Comparison of ENCODE assay signal across 27 cellular contexts in the genomic region with DNA sequence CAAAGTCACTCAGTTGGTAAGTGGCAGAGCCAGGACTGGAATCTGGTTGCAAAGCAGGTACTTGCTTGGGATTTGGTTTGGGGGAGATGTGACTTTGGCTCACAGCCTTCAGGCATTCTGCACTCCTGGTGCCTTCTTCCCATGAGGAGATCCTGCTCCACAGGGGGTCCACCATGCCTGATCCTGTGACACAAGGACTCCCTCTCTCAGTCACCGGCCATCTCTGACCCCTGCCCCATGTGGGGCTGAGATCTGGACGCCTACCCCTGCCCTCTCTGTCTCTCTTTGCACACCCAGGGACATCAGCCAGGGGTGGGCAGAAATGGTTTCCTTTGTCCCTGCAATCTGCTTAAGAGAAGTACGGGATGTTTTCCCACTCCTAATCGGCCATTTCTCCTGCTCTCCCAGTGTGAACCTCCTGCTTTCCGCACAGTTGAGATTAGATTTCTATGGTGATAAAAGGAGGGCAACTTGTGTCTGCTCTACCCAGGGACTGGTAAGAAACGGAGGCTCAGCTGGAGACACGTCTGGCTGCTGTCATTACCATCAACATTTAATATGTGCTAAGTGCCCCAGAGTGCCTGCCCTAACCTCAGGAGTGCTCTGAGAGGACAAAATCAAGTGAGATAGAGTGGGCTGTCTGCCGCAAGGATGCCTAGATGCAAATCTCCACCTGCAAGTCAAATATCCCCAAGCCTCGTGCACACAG. TPM values are rescaled to one million over a fixed set of nuclear protein-coding genes. Genes with fewer than 3 reads are reported as not detected.
DNase-seq lines count a peak whose midpoint lies in the region; ATAC-seq, FAIRE-seq and TF ChIP-seq lines count a peak whose summit lies in the region.
"Had no signal": no experiment of that assay in that cellular context is flagged by ENCODE, and none has a peak within 500 bp of the region (broad histone marks: within the 10 kb centered on the region; RNA-seq: fewer than 3 reads in every experiment).

No MANE protein-coding gene starts in this region.

- H3K9me3 ChIP-seq in H1 (ENCODE audit: insufficient read depth in 2 of 2, low read depth in 1 of 2, low read length in 1 of 2) = no peaks in the 10 kb centered on the region
- H3K9me3 ChIP-seq: A549, tibial artery had no signal

- H3K79me2 ChIP-seq in H1 (ENCODE audit: control insufficient read depth in 1 of 2, insufficient read depth in 2 of 2, low read length in 2 of 2) = no peaks in the 10 kb centered on the region

- H4K5ac ChIP-seq in H1 (ENCODE audit: insufficient read length, low read depth, low read length) = no peak overlapping the region

- H3K4me2 ChIP-seq in H1 (ENCODE audit: insufficient read depth in 1 of 2, low read depth in 2 of 2, low read length in 2 of 2) = no peak overlapping the region
- H3K4me2 ChIP-seq: A549 had no signal

- TF ChIP-seq RAD21 in H1 (IDR thresholded peaks at IDR 0.05 in 1 of 2, conservative IDR thresholded peaks at IDR 0.05 in 1 of 2; ENCODE audit: low read depth in 2 of 2, low read length in 2 of 2) = no peak

- no peak overlapping the region for H3K27ac ChIP-seq in H1 (ENCODE audit: low read depth, low read length)
- H3K27ac ChIP-seq: A549, tibial artery had no signal

- POLR2A ChIA-PET in H1 (lab: Charles Lee; ENCODE audit: partially characterized antibody) = no interaction called here

- H2BK5ac ChIP-seq in H1 (ENCODE audit: low read depth, low read length) = no peak overlapping the region

- H3K79me1 ChIP-seq in H1 (ENCODE audit: low read depth, low read length) = no peaks in the 10 kb centered on the region

- H3K4me1 Mint-ChIP-seq in T-helper 2 cell treated with Interferon-gamma antibody and Interleukin-4, amounts not matched to agents 5 μg/mL and 100 μg/mL, for 36 hours (ENCODE audit: low read depth) = no peaks in the 10 kb centered on the region
- H3K4me1 Mint-ChIP-seq in stimulated activated memory B cell treated with anti-CD40 and anti-IgM and Interleukin-4, amounts not matched to agents 10 μg/mL and 1 μg/mL and 100 μg/mL, for 72 hours = peaks cover 13% of the 10 kb centered on the region
- H3K4me1 Mint-ChIP-seq: naive thymus-derived CD8-positive, alpha-beta T cell had no signal

- in situ Hi-C loops in KBM-7 (cut with MboI; ENCODE audit: low pct_unique_long_range_greater_than_20kb, low sequenced_read_pairs) = no loop called here

- H3K27me3 Mint-ChIP-seq in T-helper 2 cell treated with Interferon-gamma antibody and Interleukin-4, amounts not matched to agents 5 μg/mL and 100 μg/mL, for 36 hours (ENCODE audit: low read depth) = peaks cover 23% of the 10 kb centered on the region
- peaks cover 10% of the 10 kb centered on the region for H3K27me3 Mint-ChIP-seq in stimulated activated memory B cell treated with anti-CD40 and anti-IgM and Interleukin-4, amounts not matched to agents 10 μg/mL and 1 μg/mL and 100 μg/mL, for 72 hours

- no peak for FAIRE-seq in H1 (lab: Jason Lieb, UNC)
- FAIRE-seq: A549, astrocyte, D721Med, endothelial cell of umbilical vein, keratinocyte had no signal

- H3K18ac ChIP-seq in H1 (ENCODE audit: extremely low read depth, low read length) = no peak overlapping the region

- H2AK5ac ChIP-seq in H1 (ENCODE audit: low read depth, low read length) = no peak overlapping the region

- H3K9me3 Mint-ChIP-seq in T-helper 2 cell treated with Interferon-gamma antibody and Interleukin-4, amounts not matched to agents 5 μg/mL and 100 μg/mL, for 36 hours = no peaks in the 10 kb centered on the region
- peaks cover 6% of the 10 kb centered on the region for H3K9me3 Mint-ChIP-seq in stimulated activated memory B cell treated with anti-CD40 and anti-IgM and Interleukin-4, amounts not matched to agents 10 μg/mL and 1 μg/mL and 100 μg/mL, for 72 hours
- H3K9me3 Mint-ChIP-seq: HFFc6 had no signal

- no peak for TF ChIP-seq POLR2A in H1 (IDR thresholded peaks at IDR 0.05; ENCODE audit: control extremely low read depth in 1 of 2, low read depth in 2 of 2, low read length in 2 of 2)

- no peaks in the 10 kb centered on the region; a peak in 1 of 7 replicates for H3K27me3 ChIP-seq in H1 (replicated peaks in 1 of 4; ENCODE audit: control insufficient read depth in 3 of 4, extremely low read depth in 1 of 4, insufficient read depth in 3 of 4, low read length in 3 of 4)

- no peak for TF ChIP-seq EP300 in H1 (IDR thresholded peaks at IDR 0.05; ENCODE audit: borderline replicate concordance in 1 of 2, low read depth in 2 of 2, low read length in 2 of 2)

- no peak for DNase-seq in T-helper 2 cell treated with Interferon-gamma antibody and Interleukin-4, amounts not matched to agents 5 μg/mL and 100 μg/mL, for 36 hours (ENCODE audit: low spot score)
- DNase-seq in T-helper 2 cell (no peak), NCI-H2107 (lab: John Stamatoyannopoulos, UW) (peak; percentile 49), H1 (ENCODE audit: low read depth in 1 of 2, low spot score in 2 of 2) (peak in 1 of 2 experiments; percentile 45), KBM-7 (no peak)
- DNase-seq in activated CD4-positive, CD25-positive, alpha-beta regulatory T cell treated with anti-CD3 and anti-CD28 coated beads, Interleukin-2, amount 50 U/mL, for 72 hours = no peak
- DNase-seq: activated naive CD4-positive, alpha-beta T cell treated with Interleukin-2 at 50 U/mL for 16 hours; C1 segment of cervical spinal cord; GDM1; HFFc6; hippocampal formation; NCI-H1694; NCI-H82; T1000; tibial artery had no signal

- no peak overlapping the region for H3K4ac ChIP-seq in H1 (replicated peaks; ENCODE audit: insufficient read length, low read depth, low read length)

- no peak overlapping the region for H2BK120ac ChIP-seq in H1 (replicated peaks; ENCODE audit: low read depth, low read length)

- H3K36me3 ChIP-seq in H1 (ENCODE audit: control insufficient read depth in 2 of 4, insufficient read depth in 4 of 4, low read length in 3 of 4) = no peaks in the 10 kb centered on the region
- H3K36me3 ChIP-seq: tibial artery had no signal

- H2AFZ ChIP-seq in H1 (ENCODE audit: low read length) = 0 out of 2 replicates have a peak overlapping the region, but pooled peaks have one; percentile 16

- peaks cover 1% of the 10 kb centered on the region for H3K36me3 Mint-ChIP-seq in T-helper 2 cell treated with Interferon-gamma antibody and Interleukin-4, amounts not matched to agents 5 μg/mL and 100 μg/mL, for 36 hours (ENCODE audit: low read depth)
- peaks cover 4% of the 10 kb centered on the region for H3K36me3 Mint-ChIP-seq in stimulated activated memory B cell treated with anti-CD40 and anti-IgM and Interleukin-4, amounts not matched to agents 10 μg/mL and 1 μg/mL and 100 μg/mL, for 72 hours

- no peak overlapping the region for H3K9ac ChIP-seq in H1 (replicated peaks in 1 of 4; ENCODE audit: extremely low read depth in 1 of 4, low read depth in 3 of 4, low read length in 3 of 4)

- no peaks in the 10 kb centered on the region; the same call in 1 of the 2 replicates for H3K23me2 ChIP-seq in H1 (ENCODE audit: low read depth, low read length)

- H3K14ac ChIP-seq in H1 (ENCODE audit: insufficient read length) = no peak overlapping the region

- no peak overlapping the region; the same call in 1 of the 2 replicates for H4K8ac ChIP-seq in H1 (ENCODE audit: extremely low read depth, insufficient read depth, low read length)

- H2BK20ac ChIP-seq in H1 (ENCODE audit: low read length) = no peak overlapping the region

- H4K20me1 ChIP-seq in H1 (replicated peaks in 1 of 2; ENCODE audit: control insufficient read depth in 1 of 2, insufficient read depth in 2 of 2, low read length in 2 of 2) = no peaks in the 10 kb centered on the region

- H2BK15ac ChIP-seq in H1 (ENCODE audit: low read length) = no peak overlapping the region

- no peak overlapping the region for H3K4me3 ChIP-seq in H1 (ENCODE audit: extremely low read depth in 1 of 4, insufficient read depth in 2 of 4, low read depth in 3 of 4, low read length in 4 of 4)
- H3K4me3 ChIP-seq: A549, tibial artery had no signal

- WGBS in H1 (ENCODE audit: extremely low coverage in 1 of 2, insufficient coverage in 1 of 2, insufficient read length in 1 of 2, insufficient replicate concordance in 2 of 2, low coverage in 1 of 2, low lambda C conversion rate in 2 of 2, missing lambda C conversion rate in 1 of 2), 2 experiments = 88% methylated on average over 9 of the region's 9 CpGs; no CpG with 5 or more reads in 1 of the 2 experiments

- peak; percentile 21 for ATAC-seq in stimulated activated memory B cell treated with anti-CD40 and anti-IgM and Interleukin-4, amounts not matched to agents 10 μg/mL and 1 μg/mL and 100 μg/mL, for 72 hours
- no peak for ATAC-seq in GM18502 (IDR thresholded peaks at IDR 0.05; ENCODE audit: poor library complexity, unreplicated experiment)
- ATAC-seq: A549; activated CD4-positive, CD25-positive, alpha-beta regulatory T cell treated with anti-CD3 and anti-CD28 coated beads, Interleukin-2, amount 50 U/mL, for 24 hours; naive thymus-derived CD8-positive, alpha-beta T cell; Panc1 had no signal

- no peak overlapping the region for H3K23ac ChIP-seq in H1 (ENCODE audit: insufficient read length)

- peaks cover 0 to 10% (median under 1%) of the 10 kb centered on the region in 4 experiments; a peak in 3 of 7 replicates for H3K4me1 ChIP-seq in H1 (replicated peaks in 1 of 4; ENCODE audit: control insufficient read depth in 3 of 4, insufficient read depth in 4 of 4, low read length in 3 of 4)
- H3K4me1 ChIP-seq: A549, tibial artery had no signal

- no peak for TF ChIP-seq CTCF in H1 (IDR thresholded peaks at IDR 0.05; ENCODE audit: control extremely low read depth in 1 of 3, insufficient read depth in 1 of 3, low read depth in 1 of 3, low read length in 3 of 3)

- H3K4me3 Mint-ChIP-seq in T-helper 2 cell treated with Interferon-gamma antibody and Interleukin-4, amounts not matched to agents 5 μg/mL and 100 μg/mL, for 36 hours = no peak overlapping the region
- H3K4me3 Mint-ChIP-seq in stimulated activated memory B cell treated with anti-CD40 and anti-IgM and Interleukin-4, amounts not matched to agents 10 μg/mL and 1 μg/mL and 100 μg/mL, for 72 hours = no peak overlapping the region
- H3K4me3 Mint-ChIP-seq: HFFc6; naive thymus-derived CD8-positive, alpha-beta T cell had no signal

- no peak overlapping the region for H3K56ac ChIP-seq in H1 (replicated peaks; ENCODE audit: insufficient read length, low read depth, low read length)

- no peak overlapping the region for H4K91ac ChIP-seq in H1 (replicated peaks; ENCODE audit: insufficient read length, low read length)

- H2BK12ac ChIP-seq in H1 (ENCODE audit: low read depth, low read length) = no peak overlapping the region

- H3K27ac Mint-ChIP-seq in T-helper 2 cell treated with Interferon-gamma antibody and Interleukin-4, amounts not matched to agents 5 μg/mL and 100 μg/mL, for 36 hours = peak overlapping the region; percentile 17
- no peak overlapping the region for H3K27ac Mint-ChIP-seq in stimulated activated memory B cell treated with anti-CD40 and anti-IgM and Interleukin-4, amounts not matched to agents 10 μg/mL and 1 μg/mL and 100 μg/mL, for 72 hours
- H3K27ac Mint-ChIP-seq: HFFc6 had no signal

- CTCF ChIA-PET in H1 (lab: Charles Lee; ENCODE audit: partially characterized antibody) = interaction anchor here (1.2 kb wide), 1 partner anchor 17 kb away, joined by 3 read pairs; no protein-coding TSS in a partner anchor

RNA-seq across cellular contexts. Expression of a gene that starts 11.1 kb away (rescaled TPM):
- 44.6 and 50.0 TPM in 2 replicates for total RNA-seq in H1 (2021; fragmentation: NEBNext Ultra II Directional; extraction: Animal tissue kit (Norgen Biotek cat#: 25700))
- polyA plus RNA-seq in H1 (2011; rRNA removed) = 117 and 151 TPM in 2 replicates
- polyA plus RNA-seq in H1 (2011; cell fraction: cytosol; rRNA removed) = 117 TPM
- 137 TPM for polyA plus RNA-seq in H1 (2011; cell fraction: nucleus; rRNA removed)
- 45.7 to 68.5 TPM (median 67.3 TPM) in 4 replicates for polyA plus RNA-seq in H1 (2012, experiment 1 of 2)
- 67.1 TPM for polyA plus RNA-seq in H1 (2012, experiment 2 of 2)
- polyA plus RNA-seq in H1 (2013, experiment 1 of 2) = 51.8 TPM
- 57.8 TPM for polyA plus RNA-seq in H1 (2013, experiment 2 of 2)
- 64.2 and 70.4 TPM in 2 replicates for polyA minus RNA-seq in H1 (2011; rRNA and poly(A)+ RNA removed)
- 17.0 TPM for polyA minus RNA-seq in H1 (2011; cell fraction: cytosol; rRNA and poly(A)+ RNA removed)
- polyA minus RNA-seq in H1 (2011; cell fraction: nucleus; rRNA and poly(A)+ RNA removed) = 34.0 TPM
- total RNA-seq: fibroblast of villous mesenchyme; HFFc6; naive thymus-derived CD8-positive, alpha-beta T cell had no signal
- polyA plus RNA-seq: keratinocyte; naive thymus-derived CD8-positive, alpha-beta T cell had no signal

RNA-seq across cellular contexts. Expression of a gene that starts 41.6 kb away (rescaled TPM):
- 0.29 and 0.61 TPM in 2 replicates for total RNA-seq in H1 (2021; fragmentation: NEBNext Ultra II Directional; extraction: Animal tissue kit (Norgen Biotek cat#: 25700))
- polyA plus RNA-seq in H1 (2011; rRNA removed) = 0.79 and 1.0 TPM in 2 replicates
- 0.88 TPM for polyA plus RNA-seq in H1 (2011; cell fraction: cytosol; rRNA removed)
- 1.5 TPM for polyA plus RNA-seq in H1 (2011; cell fraction: nucleus; rRNA removed)
- polyA plus RNA-seq in H1 (2012, experiment 1 of 2) = 0.26 to 0.66 TPM (median 0.36 TPM) in 4 replicates
- 0.52 TPM for polyA plus RNA-seq in H1 (2012, experiment 2 of 2)
- 0.32 TPM for polyA plus RNA-seq in H1 (2013, experiment 1 of 2)
- polyA plus RNA-seq in H1 (2013, experiment 2 of 2) = 0.40 TPM
- 0.54 and 0.98 TPM in 2 replicates for polyA minus RNA-seq in H1 (2011; rRNA and poly(A)+ RNA removed)
- polyA minus RNA-seq in H1 (2011; cell fraction: cytosol; rRNA and poly(A)+ RNA removed) = 0.73 TPM
- 1.3 TPM for polyA minus RNA-seq in H1 (2011; cell fraction: nucleus; rRNA and poly(A)+ RNA removed)
- total RNA-seq: fibroblast of villous mesenchyme, HFFc6, pulmonary artery endothelial cell had no signal
- polyA plus RNA-seq: A549 had no signal
